ENCODE assay signal across 40 cellular contexts in the genomic region with DNA sequence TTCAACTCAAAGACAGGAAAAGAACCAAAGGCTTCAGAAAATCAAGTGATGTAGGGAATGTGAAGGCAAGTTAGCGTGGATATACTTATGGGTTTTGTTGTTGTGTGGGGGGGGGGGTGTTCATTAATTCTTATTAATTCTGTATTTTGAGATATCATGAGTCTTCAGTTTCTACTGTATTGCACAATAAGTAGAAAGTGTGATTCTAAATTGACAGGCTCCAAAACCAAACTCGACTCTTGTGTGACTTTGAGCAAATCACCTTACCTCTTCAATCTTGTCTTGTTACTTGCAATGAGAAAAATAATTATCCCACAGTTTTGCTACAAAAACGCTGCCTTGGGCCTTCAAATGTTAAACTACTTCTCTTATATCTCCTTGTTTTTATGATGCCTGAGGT.
"Had no signal": no experiment of that assay in that cellular context is flagged by ENCODE, and none has a peak within 500 bp of the region (broad histone marks: within the 10 kb centered on the region; RNA-seq: fewer than 3 reads in every experiment).

No MANE protein-coding gene starts in this region.

- H3K9me3 Mint-ChIP-seq: activated naive CD4-positive, alpha-beta T cell treated with anti-CD3 and anti-CD28 coated beads for 36 hours; activated naive CD4-positive, alpha-beta T cell treated with anti-CD3 and anti-CD28 coated beads, Interleukin-2, amount 10 ng/mL, durations not matched to agents 7 days and 5 days; activated naive CD4-positive, alpha-beta T cell treated with anti-CD3 and anti-CD28 coated beads, Interleukin-2, amount 50 U/mL, for 24 hours; activated naive CD4-positive, alpha-beta T cell treated with anti-CD3 and anti-CD28 coated beads, Interleukin-2, amount 50 U/mL, for 72 hours; activated naive CD8-positive, alpha-beta T cell treated with anti-CD3 and anti-CD28 coated beads for 36 hours; activated naive CD8-positive, alpha-beta T cell treated with anti-CD3 and anti-CD28 coated beads, Interleukin-2, amount 10 ng/mL, durations not matched to agents 7 days and 5 days; activated naive CD8-positive, alpha-beta T cell treated with anti-CD3 and anti-CD28 coated beads, Interleukin-2, amount 50 U/mL, for 24 hours; activated T-cell treated with anti-CD3 and anti-CD28 coated beads, Interleukin-2, amount 50 U/mL, for 24 hours; activated T-cell treated with anti-CD3 and anti-CD28 coated beads, Interleukin-2, amount 50 U/mL, for 72 hours; activated T-helper 1 cell treated with anti-CD3 and anti-CD28 coated beads, Interleukin-12 subunit alpha, Interleukin-12 subunit beta, Interleukin-2, Interleukin-4 antibody, amounts not matched to agents 30 ng/mL and 10 ng/mL and 1 ng/mL, durations not matched to agents 14 hours and 24 hours and 36 hours; activated T-helper 17 cell treated with anti-CD3 and anti-CD28 coated beads, Interleukin-2, amount 50 U/mL, for 72 hours; activated T-helper 2 cell treated with anti-CD3 and anti-CD28 coated beads, Interferon-gamma antibody, Interleukin-2, Interleukin-4, amounts not matched to agents 10 μg/mL and 5 μg/mL and 100 μg/mL, durations not matched to agents 14 hours and 24 hours and 36 hours had no signal

- H3K4me3 ChIP-seq: adrenal gland, ascending aorta, body of pancreas, breast epithelium, cardiac muscle cell had no signal

- ATAC-seq: activated naive CD4-positive, alpha-beta T cell treated with anti-CD3 and anti-CD28 coated beads, Interleukin-2, amount 50 U/mL, for 72 hours; activated naive CD8-positive, alpha-beta T cell treated with anti-CD3 and anti-CD28 coated beads, Interleukin-2, amount 50 U/mL, for 24 hours; activated T-cell treated with anti-CD3 and anti-CD28 coated beads, Interleukin-2, amount 50 U/mL, for 4 hours; activated T-cell treated with anti-CD3 and anti-CD28 coated beads, Interleukin-2, amount 50 U/mL, for 72 hours; activated T-helper 17 cell treated with anti-CD3 and anti-CD28 coated beads, Interleukin-2, amount 50 U/mL, for 72 hours; body of pancreas had no signal

- H3K36me3 Mint-ChIP-seq: activated naive CD4-positive, alpha-beta T cell treated with anti-CD3 and anti-CD28 coated beads, Interleukin-2, amount 10 ng/mL, durations not matched to agents 7 days and 5 days; activated naive CD4-positive, alpha-beta T cell treated with anti-CD3 and anti-CD28 coated beads, Interleukin-2, amount 50 U/mL, for 24 hours; activated naive CD4-positive, alpha-beta T cell treated with anti-CD3 and anti-CD28 coated beads, Interleukin-2, amount 50 U/mL, for 72 hours; activated naive CD8-positive, alpha-beta T cell; activated naive CD8-positive, alpha-beta T cell treated with anti-CD3 and anti-CD28 coated beads for 36 hours; activated naive CD8-positive, alpha-beta T cell treated with anti-CD3 and anti-CD28 coated beads, Interleukin-2, amount 10 ng/mL, durations not matched to agents 7 days and 5 days; brain had no signal

- H3K4me1 Mint-ChIP-seq: activated naive CD4-positive, alpha-beta T cell treated with anti-CD3 and anti-CD28 coated beads, Interleukin-2, amount 50 U/mL, for 24 hours; activated naive CD8-positive, alpha-beta T cell treated with anti-CD3 and anti-CD28 coated beads, Interleukin-2, amount 10 ng/mL, durations not matched to agents 7 days and 5 days; activated naive CD8-positive, alpha-beta T cell treated with anti-CD3 and anti-CD28 coated beads, Interleukin-2, amount 50 U/mL, for 24 hours; activated T-helper 17 cell treated with anti-CD3 and anti-CD28 coated beads, Interleukin-2, amount 50 U/mL, for 72 hours; brain; central memory CD8-positive, alpha-beta T cell had no signal

- H3K27ac Mint-ChIP-seq: activated naive CD4-positive, alpha-beta T cell treated with anti-CD3 and anti-CD28 coated beads for 36 hours; activated naive CD4-positive, alpha-beta T cell treated with anti-CD3 and anti-CD28 coated beads, Interleukin-2, amount 10 ng/mL, durations not matched to agents 7 days and 5 days; activated naive CD4-positive, alpha-beta T cell treated with anti-CD3 and anti-CD28 coated beads, Interleukin-2, amount 50 U/mL, for 24 hours; activated naive CD4-positive, alpha-beta T cell treated with anti-CD3 and anti-CD28 coated beads, Interleukin-2, amount 50 U/mL, for 72 hours; activated naive CD8-positive, alpha-beta T cell; activated naive CD8-positive, alpha-beta T cell treated with anti-CD3 and anti-CD28 coated beads for 36 hours; activated naive CD8-positive, alpha-beta T cell treated with anti-CD3 and anti-CD28 coated beads, Interleukin-2, amount 10 ng/mL, durations not matched to agents 7 days and 5 days; activated naive CD8-positive, alpha-beta T cell treated with anti-CD3 and anti-CD28 coated beads, Interleukin-2, amount 50 U/mL, for 24 hours; activated T-cell treated with anti-CD3 and anti-CD28 coated beads, Interleukin-2, amount 50 U/mL, for 24 hours; activated T-cell treated with anti-CD3 and anti-CD28 coated beads, Interleukin-2, amount 50 U/mL, for 72 hours; activated T-helper 1 cell treated with anti-CD3 and anti-CD28 coated beads, Interleukin-12 subunit alpha, Interleukin-12 subunit beta, Interleukin-2, Interleukin-4 antibody, amounts not matched to agents 30 ng/mL and 10 ng/mL and 1 ng/mL, durations not matched to agents 14 hours and 24 hours and 36 hours; activated T-helper 17 cell treated with anti-CD3 and anti-CD28 coated beads, Interleukin-2, amount 50 U/mL, for 72 hours; activated T-helper 2 cell treated with anti-CD3 and anti-CD28 coated beads, Interferon-gamma antibody, Interleukin-2, Interleukin-4, amounts not matched to agents 10 μg/mL and 5 μg/mL and 100 μg/mL, durations not matched to agents 14 hours and 24 hours and 36 hours; brain had no signal

- FAIRE-seq: astrocyte, bronchial epithelial cell had no signal

- H3K27ac ChIP-seq: adrenal gland, ascending aorta, body of pancreas, brain microvascular endothelial cell, breast epithelium, cardiac muscle cell had no signal

- H3K9me3 ChIP-seq: adrenal gland, ascending aorta, body of pancreas had no signal

- H3K36me3 ChIP-seq: adrenal gland, ascending aorta, brain microvascular endothelial cell, breast epithelium, cardiac muscle cell had no signal

- H3K27me3 Mint-ChIP-seq: activated naive CD4-positive, alpha-beta T cell treated with anti-CD3 and anti-CD28 coated beads, Interleukin-2, amount 10 ng/mL, durations not matched to agents 7 days and 5 days; activated naive CD4-positive, alpha-beta T cell treated with anti-CD3 and anti-CD28 coated beads, Interleukin-2, amount 50 U/mL, for 24 hours; activated naive CD8-positive, alpha-beta T cell; activated naive CD8-positive, alpha-beta T cell treated with anti-CD3 and anti-CD28 coated beads for 36 hours; activated naive CD8-positive, alpha-beta T cell treated with anti-CD3 and anti-CD28 coated beads, Interleukin-2, amount 10 ng/mL, durations not matched to agents 7 days and 5 days; activated naive CD8-positive, alpha-beta T cell treated with anti-CD3 and anti-CD28 coated beads, Interleukin-2, amount 50 U/mL, for 24 hours; activated T-cell treated with anti-CD3 and anti-CD28 coated beads, Interleukin-2, amount 50 U/mL, for 24 hours; activated T-helper 17 cell treated with anti-CD3 and anti-CD28 coated beads, Interleukin-2, amount 50 U/mL, for 72 hours; central memory CD8-positive, alpha-beta T cell had no signal

- DNase-seq: activated effector memory CD4-positive, alpha-beta T cell treated with anti-CD3 and anti-CD28 coated beads, Interleukin-2, amount 50 U/mL, for 16 hours; activated effector memory CD4-positive, alpha-beta T cell treated with Interleukin-2 at 50 U/mL for 16 hours; activated gamma-delta T cell; activated gamma-delta T cell treated with Interleukin-2 at 50 U/mL for 16 hours; activated naive CD4-positive, alpha-beta T cell; activated naive CD4-positive, alpha-beta T cell treated with anti-CD3 and anti-CD28 coated beads for 36 hours; activated naive CD4-positive, alpha-beta T cell treated with anti-CD3 and anti-CD28 coated beads, Interleukin-2, amount 10 ng/mL, durations not matched to agents 7 days and 5 days; activated naive CD4-positive, alpha-beta T cell treated with anti-CD3 and anti-CD28 coated beads, Interleukin-2, amount 50 U/mL, for 16 hours; activated naive CD4-positive, alpha-beta T cell treated with Interleukin-2 at 50 U/mL for 16 hours; activated naive CD8-positive, alpha-beta T cell treated with anti-CD3 and anti-CD28 coated beads for 36 hours; activated naive CD8-positive, alpha-beta T cell treated with anti-CD3 and anti-CD28 coated beads, Interleukin-2, amount 10 ng/mL, durations not matched to agents 7 days and 5 days; activated naive CD8-positive, alpha-beta T cell treated with anti-CD3 and anti-CD28 coated beads, Interleukin-2, amount 50 U/mL, for 24 hours; activated T-cell treated with anti-CD3 and anti-CD28 coated beads, Interleukin-2, amount 50 U/mL, for 1 hour; activated T-cell treated with anti-CD3 and anti-CD28 coated beads, Interleukin-2, amount 50 U/mL, for 24 hours; activated T-cell treated with anti-CD3 and anti-CD28 coated beads, Interleukin-2, amount 50 U/mL, for 4 hours; activated T-cell treated with anti-CD3 and anti-CD28 coated beads, Interleukin-2, amount 50 U/mL, for 48 hours; activated T-cell treated with anti-CD3 and anti-CD28 coated beads, Interleukin-2, amount 50 U/mL, for 72 hours; adrenal gland; amniotic stem cell; amygdala; anterior cingulate cortex; aorta; body of pancreas; brain microvascular endothelial cell; caudate nucleus; central memory CD4-positive, alpha-beta T cell; cerebellar nuclear complex had no signal

- H3K4me1 ChIP-seq: adrenal gland, ascending aorta, body of pancreas, breast epithelium had no signal

- H3K4me3 Mint-ChIP-seq: activated naive CD4-positive, alpha-beta T cell treated with anti-CD3 and anti-CD28 coated beads for 36 hours; activated naive CD4-positive, alpha-beta T cell treated with anti-CD3 and anti-CD28 coated beads, Interleukin-2, amount 10 ng/mL, durations not matched to agents 7 days and 5 days; activated naive CD4-positive, alpha-beta T cell treated with anti-CD3 and anti-CD28 coated beads, Interleukin-2, amount 50 U/mL, for 24 hours; activated naive CD8-positive, alpha-beta T cell; activated naive CD8-positive, alpha-beta T cell treated with anti-CD3 and anti-CD28 coated beads for 36 hours; activated naive CD8-positive, alpha-beta T cell treated with anti-CD3 and anti-CD28 coated beads, Interleukin-2, amount 10 ng/mL, durations not matched to agents 7 days and 5 days; activated naive CD8-positive, alpha-beta T cell treated with anti-CD3 and anti-CD28 coated beads, Interleukin-2, amount 50 U/mL, for 24 hours; activated T-cell treated with anti-CD3 and anti-CD28 coated beads, Interleukin-2, amount 50 U/mL, for 24 hours; activated T-cell treated with anti-CD3 and anti-CD28 coated beads, Interleukin-2, amount 50 U/mL, for 4 hours; activated T-cell treated with anti-CD3 and anti-CD28 coated beads, Interleukin-2, amount 50 U/mL, for 72 hours; activated T-helper 1 cell treated with anti-CD3 and anti-CD28 coated beads, Interleukin-12 subunit alpha, Interleukin-12 subunit beta, Interleukin-2, Interleukin-4 antibody, amounts not matched to agents 30 ng/mL and 10 ng/mL and 1 ng/mL, durations not matched to agents 14 hours and 24 hours and 36 hours; activated T-helper 17 cell treated with anti-CD3 and anti-CD28 coated beads, Interleukin-2, amount 50 U/mL, for 72 hours; brain; central memory CD8-positive, alpha-beta T cell had no signal

- H3K27me3 ChIP-seq: adrenal gland, ascending aorta, body of pancreas, brain microvascular endothelial cell, breast epithelium, cardiac muscle cell had no signal
